Comparison of ENCODE assay signal across 8 cellular contexts in the genomic region with DNA sequence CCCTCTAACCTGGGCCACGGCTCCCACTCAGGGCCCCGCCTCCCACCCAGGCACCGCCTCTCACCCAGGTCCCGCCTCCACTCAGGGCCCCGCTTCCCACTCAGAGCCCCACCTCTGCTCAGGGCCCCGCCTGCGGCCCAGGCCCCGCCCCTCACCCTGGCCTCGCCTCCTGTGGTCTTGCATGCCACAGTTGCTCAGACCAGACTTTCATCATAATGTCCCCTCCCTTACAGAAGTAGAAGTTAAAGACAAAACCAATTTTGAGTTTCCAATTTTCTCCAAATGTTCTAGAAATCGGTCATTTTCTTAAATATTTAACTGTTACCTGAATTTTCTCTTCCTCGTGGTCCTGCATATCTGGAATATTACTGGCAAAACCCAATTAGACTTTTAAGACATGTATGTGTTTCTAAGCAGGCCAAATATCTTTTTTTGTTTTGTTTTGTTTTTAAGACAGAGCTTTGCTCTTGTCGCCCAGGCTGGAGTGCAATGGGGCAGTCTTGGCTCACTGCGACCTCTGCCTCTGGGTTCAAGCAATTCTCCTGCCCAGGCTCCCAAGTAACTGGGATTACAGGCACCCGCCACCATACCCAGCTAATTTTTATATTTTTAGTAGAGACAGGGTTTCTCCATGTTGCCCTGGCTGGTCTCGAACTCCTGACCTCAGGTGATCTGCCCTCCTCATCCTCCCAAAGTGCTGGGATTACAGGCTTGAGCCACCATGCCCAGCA.
DNase-seq lines count a peak whose midpoint lies in the region; TF ChIP-seq lines count a peak whose summit lies in the region.
"Not testable (repeated sequence)": the region's sequence is repeated elsewhere in the genome, so short reads cannot be mapped to it uniquely, and the experiment has no call there.

No MANE protein-coding gene starts in this region.

- H3K9me3 Mint-ChIP-seq in activated T-helper 1 cell treated with anti-CD3 and anti-CD28 coated beads, Interleukin-12 subunit alpha, Interleukin-12 subunit beta, Interleukin-2, Interleukin-4 antibody, amounts not matched to agents 30 ng/mL and 10 ng/mL and 1 ng/mL, durations not matched to agents 14 hours and 24 hours and 36 hours, result not testable (repeated sequence)

- not testable (repeated sequence) for H3K79me2 ChIP-seq in SK-N-SH (ENCODE audit: insufficient read depth); mesendoderm (ENCODE audit: control insufficient read depth, insufficient read depth, low read length)

- H3K4me1 ChIP-seq in SK-N-SH (ENCODE audit: control insufficient read depth in 1 of 2, insufficient read depth in 2 of 2, low read depth in 1 of 2, low read length in 1 of 2), result peaks cover 0 to 11% of the 10 kb centered on the region in 2 experiments; a peak in 1 of 4 replicates
- not testable (repeated sequence) for H3K4me1 ChIP-seq in mesendoderm (ENCODE audit: control insufficient read depth, low read depth, low read length)

- H3K27me3 ChIP-seq in BJ (ENCODE audit: control insufficient read depth, insufficient read depth, low read length); SK-N-SH (ENCODE audit: insufficient read depth); mesendoderm (ENCODE audit: insufficient read depth, low read length, poor library complexity): not testable (repeated sequence)

- peak; percentile 66 for DNase-seq in BJ (ENCODE audit: low read depth)
- peak; percentile 91 for DNase-seq in GM20000 (ENCODE audit: low spot score)
- peak; percentile 64 for DNase-seq in HS-5 (ENCODE audit: low read depth)
- peak; percentile 75 for DNase-seq in SK-N-SH
- peak; percentile 78 for DNase-seq in activated T-helper 1 cell treated with anti-CD3 and anti-CD28 coated beads, Interleukin-12 subunit alpha, Interleukin-12 subunit beta, Interleukin-2, Interleukin-4 antibody, amounts not matched to agents 30 ng/mL and 10 ng/mL and 1 ng/mL, durations not matched to agents 14 hours and 24 hours and 36 hours (ENCODE audit: low spot score)
- DNase-seq in epithelial cell of prostate (ENCODE audit: low read depth, low spot score), result peak; percentile 51
- DNase-seq in mesendoderm, result peak; percentile 94
- peak; percentile 72 for DNase-seq in stimulated activated CD8-positive, alpha-beta memory T cell treated with anti-CD3 and anti-CD28 coated beads, Interleukin-12 subunit alpha, Interleukin-12 subunit beta, amount 100 ng/mL, for 1 hour (ENCODE audit: low read depth)

- not testable (repeated sequence) for H2BK5ac ChIP-seq in mesendoderm (ENCODE audit: low read length)

- H2BK120ac ChIP-seq in mesendoderm (ENCODE audit: low read depth, low read length), result not testable (repeated sequence)

- H4K5ac ChIP-seq in mesendoderm (ENCODE audit: low read length), result not testable (repeated sequence)

- not testable (repeated sequence) for H3K18ac ChIP-seq in mesendoderm (ENCODE audit: low read length)

- peak overlapping the region; percentile 15 for H3K27ac Mint-ChIP-seq in activated T-helper 1 cell treated with anti-CD3 and anti-CD28 coated beads, Interleukin-12 subunit alpha, Interleukin-12 subunit beta, Interleukin-2, Interleukin-4 antibody, amounts not matched to agents 30 ng/mL and 10 ng/mL and 1 ng/mL, durations not matched to agents 14 hours and 24 hours and 36 hours

- not testable (repeated sequence) for H2AFZ ChIP-seq in SK-N-SH (ENCODE audit: low read depth)

- not testable (repeated sequence) for H3K36me3 Mint-ChIP-seq in activated T-helper 1 cell treated with anti-CD3 and anti-CD28 coated beads, Interleukin-12 subunit alpha, Interleukin-12 subunit beta, Interleukin-2, Interleukin-4 antibody, amounts not matched to agents 30 ng/mL and 10 ng/mL and 1 ng/mL, durations not matched to agents 14 hours and 24 hours and 36 hours (ENCODE audit: low read depth)

- H4K20me1 ChIP-seq in SK-N-SH (ENCODE audit: insufficient read depth), result not testable (repeated sequence)

- intact Hi-C loops in activated T-helper 1 cell treated with anti-CD3 and anti-CD28 coated beads, Interleukin-12 subunit alpha, Interleukin-12 subunit beta, Interleukin-2, Interleukin-4 antibody, amounts not matched to agents 30 ng/mL and 10 ng/mL and 1 ng/mL, durations not matched to agents 14 hours and 24 hours and 36 hours (cut with micrococcal nuclease), result loop anchor here (2.0 to 5.0 kb wide), 7 partner anchors 15 to 1711 kb away; a partner anchor contains a TSS

- not testable (repeated sequence) for H4K8ac ChIP-seq in mesendoderm (ENCODE audit: low read depth, low read length)

- POLR2A ChIA-PET in BJ (lab: Charles Lee); SK-N-SH (lab: Yijun Ruan, JAX): not testable (repeated sequence)

- not testable (repeated sequence) for H3K27me3 Mint-ChIP-seq in activated T-helper 1 cell treated with anti-CD3 and anti-CD28 coated beads, Interleukin-12 subunit alpha, Interleukin-12 subunit beta, Interleukin-2, Interleukin-4 antibody, amounts not matched to agents 30 ng/mL and 10 ng/mL and 1 ng/mL, durations not matched to agents 14 hours and 24 hours and 36 hours (ENCODE audit: insufficient read depth)

- H3K4ac ChIP-seq in mesendoderm (ENCODE audit: low read depth, low read length), result not testable (repeated sequence)

- H3K79me1 ChIP-seq in mesendoderm (ENCODE audit: low read length), result not testable (repeated sequence)

- TF ChIP-seq RAD21 in SK-N-SH (IDR thresholded peaks at IDR 0.05; ENCODE audit: low read length), result not testable (repeated sequence)

- not testable (repeated sequence) for H3K56ac ChIP-seq in mesendoderm (ENCODE audit: low read length)

- H3K4me3 Mint-ChIP-seq in activated T-helper 1 cell treated with anti-CD3 and anti-CD28 coated beads, Interleukin-12 subunit alpha, Interleukin-12 subunit beta, Interleukin-2, Interleukin-4 antibody, amounts not matched to agents 30 ng/mL and 10 ng/mL and 1 ng/mL, durations not matched to agents 14 hours and 24 hours and 36 hours, result peak overlapping the region; percentile 25

- not testable (repeated sequence) for H3K23ac ChIP-seq in mesendoderm (ENCODE audit: low read length)

- not testable (repeated sequence) for H3K4me2 ChIP-seq in SK-N-SH; mesendoderm (ENCODE audit: low read length)

- H3F3A ChIP-seq in SK-N-SH (replicated peaks; ENCODE audit: insufficient read depth), result peaks cover 16% of the 10 kb centered on the region

- not testable (repeated sequence) for TF ChIP-seq CTCF in BJ (IDR thresholded peaks at IDR 0.05; ENCODE audit: insufficient read depth, low read depth, low read length); GM20000 (IDR thresholded peaks at IDR 0.05; ENCODE audit: extremely low read depth, missing control alignments); SK-N-SH (IDR thresholded peaks at IDR 0.05)

- H3K4me3 ChIP-seq in BJ (ENCODE audit: low read depth, low read length); SK-N-SH (ENCODE audit: low read depth in 2 of 2, low read length in 1 of 2); mesendoderm (ENCODE audit: low read length): not testable (repeated sequence)

- H3K4me1 Mint-ChIP-seq in activated T-helper 1 cell treated with anti-CD3 and anti-CD28 coated beads, Interleukin-12 subunit alpha, Interleukin-12 subunit beta, Interleukin-2, Interleukin-4 antibody, amounts not matched to agents 30 ng/mL and 10 ng/mL and 1 ng/mL, durations not matched to agents 14 hours and 24 hours and 36 hours (ENCODE audit: low read depth), result not testable (repeated sequence)

- H2BK15ac ChIP-seq in mesendoderm (replicated peaks; ENCODE audit: low read depth), result not testable (repeated sequence)

- H2AK5ac ChIP-seq in mesendoderm (ENCODE audit: low read length), result not testable (repeated sequence)

- TF ChIP-seq EP300 in SK-N-SH (IDR thresholded peaks at IDR 0.05; ENCODE audit: borderline replicate concordance in 1 of 2, low read depth in 1 of 2, low read length in 1 of 2), result not testable (repeated sequence)

- not testable (repeated sequence) for H3K9ac ChIP-seq in SK-N-SH; mesendoderm (ENCODE audit: low read length)

- H3K9me2 ChIP-seq in SK-N-SH, result not testable (repeated sequence)

- CTCF ChIA-PET in BJ (lab: Yijun Ruan, JAX) (interaction anchor here (1.5 kb wide), 1 partner anchor 48 kb away, joined by 6 read pairs; no protein-coding TSS in a partner anchor), SK-N-SH (lab: Yijun Ruan, JAX) (interaction anchor here (0.7 to 3.7 kb wide), 4 partner anchors 14 to 375 kb away, joined by 3 to 16 read pairs (median 4); no protein-coding TSS in a partner anchor)

- 25% methylated on average over 12 of the region's 15 CpGs for WGBS in SK-N-SH (ENCODE audit: low lambda C conversion rate)
- WGBS in mesendoderm (ENCODE audit: extremely low coverage, insufficient coverage, low lambda C conversion rate), result no CpG with 5 or more reads among the region's 15 CpGs

- not testable (repeated sequence) for H3K27ac ChIP-seq in SK-N-SH (ENCODE audit: low read depth in 2 of 2, low read length in 1 of 2); epithelial cell of prostate; mesendoderm (ENCODE audit: low read depth, low read length)

- H3K36me3 ChIP-seq in BJ (ENCODE audit: control insufficient read depth, insufficient read depth, low read length); SK-N-SH (replicated peaks in 1 of 2; ENCODE audit: control insufficient read depth in 1 of 2, insufficient read depth in 2 of 2, low read length in 1 of 2); mesendoderm (ENCODE audit: control insufficient read depth, insufficient read depth, low read length): not testable (repeated sequence)

- not testable (repeated sequence) for H3K9me3 ChIP-seq in SK-N-SH
